1 cellular context compared by ENCODE assay signal in the genomic region with DNA sequence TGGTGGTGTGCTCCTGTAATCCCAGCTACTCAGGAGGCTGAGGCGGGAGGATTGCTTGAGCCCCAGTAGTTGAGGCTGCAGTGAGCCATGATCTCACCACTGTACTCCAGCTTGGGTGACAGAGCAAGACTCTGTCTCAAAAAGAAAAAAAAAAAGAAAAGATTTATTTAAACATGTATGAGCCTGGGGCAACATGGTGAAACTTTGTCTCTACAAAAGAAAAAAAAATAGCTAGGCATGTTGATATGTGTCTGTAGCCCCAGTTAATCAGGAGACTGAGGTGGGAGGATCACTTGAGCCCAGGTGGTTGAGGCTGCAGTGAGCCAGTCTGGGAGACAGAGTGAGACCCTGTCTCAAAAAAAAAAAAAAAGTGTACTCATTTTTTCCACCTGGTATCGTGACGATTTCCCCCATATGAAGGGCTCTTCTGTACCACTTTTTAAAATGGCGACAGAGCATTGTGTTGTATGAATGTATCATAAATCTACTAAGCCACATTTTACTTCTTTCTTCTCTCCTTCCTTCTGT.
A peak's percentile ranks its signal among the peaks of the same experiment; 100 is the strongest.
TF ChIP-seq lines count a peak whose summit lies in the region.

No MANE protein-coding gene starts in this region.

TF ChIP-seq in K562, 482 proteins besides CTCF, POLR2A, EP300 and RAD21:
- no peak for TF ChIP-seq ZNF324 (CRISPR knock-in tag; IDR thresholded peaks at IDR 0.05)
- TF ChIP-seq, protein P1, sequence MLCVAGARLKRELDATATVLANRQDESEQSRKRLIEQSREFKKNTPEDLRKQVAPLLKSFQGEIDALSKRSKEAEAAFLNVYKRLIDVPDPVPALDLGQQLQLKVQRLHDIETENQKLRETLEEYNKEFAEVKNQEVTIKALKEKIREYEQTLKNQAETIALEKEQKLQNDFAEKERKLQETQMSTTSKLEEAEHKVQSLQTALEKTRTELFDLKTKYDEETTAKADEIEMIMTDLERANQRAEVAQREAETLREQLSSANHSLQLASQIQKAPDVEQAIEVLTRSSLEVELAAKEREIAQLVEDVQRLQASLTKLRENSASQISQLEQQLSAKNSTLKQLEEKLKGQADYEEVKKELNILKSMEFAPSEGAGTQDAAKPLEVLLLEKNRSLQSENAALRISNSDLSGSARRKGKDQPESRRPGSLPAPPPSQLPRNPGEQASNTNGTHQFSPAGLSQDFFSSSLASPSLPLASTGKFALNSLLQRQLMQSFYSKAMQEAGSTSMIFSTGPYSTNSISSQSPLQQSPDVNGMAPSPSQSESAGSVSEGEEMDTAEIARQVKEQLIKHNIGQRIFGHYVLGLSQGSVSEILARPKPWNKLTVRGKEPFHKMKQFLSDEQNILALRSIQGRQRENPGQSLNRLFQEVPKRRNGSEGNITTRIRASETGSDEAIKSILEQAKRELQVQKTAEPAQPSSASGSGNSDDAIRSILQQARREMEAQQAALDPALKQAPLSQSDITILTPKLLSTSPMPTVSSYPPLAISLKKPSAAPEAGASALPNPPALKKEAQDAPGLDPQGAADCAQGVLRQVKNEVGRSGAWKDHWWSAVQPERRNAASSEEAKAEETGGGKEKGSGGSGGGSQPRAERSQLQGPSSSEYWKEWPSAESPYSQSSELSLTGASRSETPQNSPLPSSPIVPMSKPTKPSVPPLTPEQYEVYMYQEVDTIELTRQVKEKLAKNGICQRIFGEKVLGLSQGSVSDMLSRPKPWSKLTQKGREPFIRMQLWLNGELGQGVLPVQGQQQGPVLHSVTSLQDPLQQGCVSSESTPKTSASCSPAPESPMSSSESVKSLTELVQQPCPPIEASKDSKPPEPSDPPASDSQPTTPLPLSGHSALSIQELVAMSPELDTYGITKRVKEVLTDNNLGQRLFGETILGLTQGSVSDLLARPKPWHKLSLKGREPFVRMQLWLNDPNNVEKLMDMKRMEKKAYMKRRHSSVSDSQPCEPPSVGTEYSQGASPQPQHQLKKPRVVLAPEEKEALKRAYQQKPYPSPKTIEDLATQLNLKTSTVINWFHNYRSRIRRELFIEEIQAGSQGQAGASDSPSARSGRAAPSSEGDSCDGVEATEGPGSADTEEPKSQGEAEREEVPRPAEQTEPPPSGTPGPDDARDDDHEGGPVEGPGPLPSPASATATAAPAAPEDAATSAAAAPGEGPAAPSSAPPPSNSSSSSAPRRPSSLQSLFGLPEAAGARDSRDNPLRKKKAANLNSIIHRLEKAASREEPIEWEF (CRISPR knock-in tag; IDR thresholded peaks at IDR 0.05): 0 out of 2 replicates have a peak, but pooled peaks have one; percentile 29
- no peak for TF ChIP-seq ZNF695 (CRISPR knock-in tag; IDR thresholded peaks at IDR 0.05)
- TF ChIP-seq, protein P2, sequence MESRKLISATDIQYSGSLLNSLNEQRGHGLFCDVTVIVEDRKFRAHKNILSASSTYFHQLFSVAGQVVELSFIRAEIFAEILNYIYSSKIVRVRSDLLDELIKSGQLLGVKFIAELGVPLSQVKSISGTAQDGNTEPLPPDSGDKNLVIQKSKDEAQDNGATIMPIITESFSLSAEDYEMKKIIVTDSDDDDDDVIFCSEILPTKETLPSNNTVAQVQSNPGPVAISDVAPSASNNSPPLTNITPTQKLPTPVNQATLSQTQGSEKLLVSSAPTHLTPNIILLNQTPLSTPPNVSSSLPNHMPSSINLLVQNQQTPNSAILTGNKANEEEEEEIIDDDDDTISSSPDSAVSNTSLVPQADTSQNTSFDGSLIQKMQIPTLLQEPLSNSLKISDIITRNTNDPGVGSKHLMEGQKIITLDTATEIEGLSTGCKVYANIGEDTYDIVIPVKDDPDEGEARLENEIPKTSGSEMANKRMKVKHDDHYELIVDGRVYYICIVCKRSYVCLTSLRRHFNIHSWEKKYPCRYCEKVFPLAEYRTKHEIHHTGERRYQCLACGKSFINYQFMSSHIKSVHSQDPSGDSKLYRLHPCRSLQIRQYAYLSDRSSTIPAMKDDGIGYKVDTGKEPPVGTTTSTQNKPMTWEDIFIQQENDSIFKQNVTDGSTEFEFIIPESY (CRISPR knock-in tag; IDR thresholded peaks at IDR 0.05): no peak
- TF ChIP-seq ZNF384 (IDR thresholded peaks at IDR 0.05; ENCODE audit: low read depth, low read length): peak; percentile 30; the same call in 1 of the 2 replicates
